In genomic region chr10:51325649-51326048, GRCh38 we compare ENCODE assay signal across 28 cellular contexts.
"Had no signal": no experiment of that assay in that cellular context is flagged by ENCODE, and none has a peak within 500 bp of the region (broad histone marks: within the 10 kb centered on the region; RNA-seq: fewer than 3 reads in every experiment).

No MANE protein-coding gene starts in this region.

- H3K4me3 Mint-ChIP-seq: natural killer cell treated with Interleukin-12 subunit alpha and Interleukin-12 subunit beta and Interleukin-15 and Interleukin-18, amount 100 ng/mL, for 72 hours; nephron progenitor cell; neural progenitor cell; stimulated activated effector memory CD8-positive, alpha-beta T cell treated with anti-CD3 and anti-CD28 coated beads, Interleukin-12 subunit alpha, Interleukin-12 subunit beta, amount 100 ng/mL, for 72 hours; stimulated activated naive B cell treated with anti-CD40 and anti-IgM and Interleukin-4, amounts not matched to agents 10 μg/mL and 1 μg/mL and 100 μg/mL, for 72 hours; stimulated activated naive CD8-positive, alpha-beta T cell treated with anti-CD3 and anti-CD28 coated beads, Interleukin-15, Interleukin-2, amounts not matched to agents 100 ng/mL and 50 ng/mL, for 24 hours had no signal

- H3K9me3 Mint-ChIP-seq: natural killer cell treated with Interleukin-12 subunit alpha and Interleukin-12 subunit beta and Interleukin-15 and Interleukin-18, amount 100 ng/mL, for 72 hours; stimulated activated naive CD8-positive, alpha-beta T cell treated with anti-CD3 and anti-CD28 coated beads, Interleukin-15, Interleukin-2, amounts not matched to agents 100 ng/mL and 50 ng/mL, for 24 hours had no signal

- H3K9me3 ChIP-seq: ovary, psoas muscle, right lobe of liver, sigmoid colon, stomach, thoracic aorta, thyroid gland, tibial nerve, upper lobe of left lung, vagina had no signal

- H3K4me1 Mint-ChIP-seq: nephron progenitor cell; neural progenitor cell; stimulated activated effector memory CD8-positive, alpha-beta T cell treated with anti-CD3 and anti-CD28 coated beads, Interleukin-12 subunit alpha, Interleukin-12 subunit beta, amount 100 ng/mL, for 72 hours; stimulated activated naive B cell treated with anti-CD40 and anti-IgM and Interleukin-4, amounts not matched to agents 10 μg/mL and 1 μg/mL and 100 μg/mL, for 72 hours had no signal

- H3K27ac ChIP-seq: neural progenitor cell, ovary, parathyroid adenoma, psoas muscle, right lobe of liver, sigmoid colon, stomach, thoracic aorta, thyroid gland, tibial nerve, upper lobe of left lung, vagina had no signal

- ATAC-seq: natural killer cell treated with Interleukin-12 subunit alpha and Interleukin-12 subunit beta and Interleukin-15 and Interleukin-18, amount 100 ng/mL, for 72 hours; psoas muscle; right cardiac atrium; right lobe of liver; stimulated activated effector memory CD8-positive, alpha-beta T cell treated with anti-CD3 and anti-CD28 coated beads, Interleukin-12 subunit alpha, Interleukin-12 subunit beta, amount 100 ng/mL, for 72 hours; stimulated activated naive B cell treated with anti-CD40 and anti-IgM and Interleukin-4, amounts not matched to agents 10 μg/mL and 1 μg/mL and 100 μg/mL, for 72 hours had no signal

- H3K9ac ChIP-seq: neural progenitor cell, parathyroid adenoma had no signal

- H2AFZ ChIP-seq: neural progenitor cell, parathyroid adenoma had no signal

- H3K36me3 Mint-ChIP-seq: natural killer cell treated with Interleukin-12 subunit alpha and Interleukin-12 subunit beta and Interleukin-15 and Interleukin-18, amount 100 ng/mL, for 72 hours; neural progenitor cell; stimulated activated effector memory CD8-positive, alpha-beta T cell treated with anti-CD3 and anti-CD28 coated beads, Interleukin-12 subunit alpha, Interleukin-12 subunit beta, amount 100 ng/mL, for 72 hours; stimulated activated naive B cell treated with anti-CD40 and anti-IgM and Interleukin-4, amounts not matched to agents 10 μg/mL and 1 μg/mL and 100 μg/mL, for 72 hours had no signal

- H3K4me2 ChIP-seq: neural progenitor cell had no signal

- H3K27me3 ChIP-seq: neural progenitor cell, ovary, right lobe of liver, sigmoid colon, stomach, thyroid gland, tibial nerve, upper lobe of left lung, vagina had no signal

- H3K27ac Mint-ChIP-seq: natural killer cell treated with Interleukin-12 subunit alpha and Interleukin-12 subunit beta and Interleukin-15 and Interleukin-18, amount 100 ng/mL, for 72 hours; nephron progenitor cell; neural progenitor cell; progenitor cell of endocrine pancreas; stimulated activated effector memory CD8-positive, alpha-beta T cell treated with anti-CD3 and anti-CD28 coated beads, Interleukin-12 subunit alpha, Interleukin-12 subunit beta, amount 100 ng/mL, for 72 hours; stimulated activated naive B cell treated with anti-CD40 and anti-IgM and Interleukin-4, amounts not matched to agents 10 μg/mL and 1 μg/mL and 100 μg/mL, for 72 hours; stimulated activated naive CD8-positive, alpha-beta T cell treated with anti-CD3 and anti-CD28 coated beads, Interleukin-15, Interleukin-2, amounts not matched to agents 100 ng/mL and 50 ng/mL, for 24 hours had no signal

- DNase-seq: nephron progenitor cell; occipital lobe; ovary; posterior cingulate gyrus; psoas muscle; right cardiac atrium; right lobe of liver; sigmoid colon; small intestine; stimulated activated CD4-positive, alpha-beta T cell treated with anti-CD3 and anti-CD28 coated beads, Interleukin-15, amount 100 ng/mL, for 24 hours; stimulated activated CD4-positive, alpha-beta T cell treated with anti-CD3 and anti-CD28 coated beads, Interleukin-2, amount 100 ng/mL, for 24 hours; stimulated activated CD4-positive, alpha-beta T cell treated with anti-CD3 and anti-CD28 coated beads, Interleukin-2, amount 100 ng/mL, for 48 hours; stimulated activated CD4-positive, alpha-beta T cell treated with anti-CD3 and anti-CD28 coated beads, Interleukin-4, amount 100 ng/mL, for 24 hours; stimulated activated naive B cell treated with anti-CD40 and anti-IgM and Interleukin-4, amounts not matched to agents 10 μg/mL and 1 μg/mL and 100 μg/mL, for 72 hours; stimulated activated naive CD4-positive, alpha-beta T cell treated with Interleukin-2 at 50 U/mL for 16 hours; stomach; thyroid gland; trophoblast cell; upper lobe of left lung had no signal

- H3K27me3 Mint-ChIP-seq: natural killer cell treated with Interleukin-12 subunit alpha and Interleukin-12 subunit beta and Interleukin-15 and Interleukin-18, amount 100 ng/mL, for 72 hours; progenitor cell of endocrine pancreas; stimulated activated naive B cell treated with anti-CD40 and anti-IgM and Interleukin-4, amounts not matched to agents 10 μg/mL and 1 μg/mL and 100 μg/mL, for 72 hours; stimulated activated naive CD8-positive, alpha-beta T cell treated with anti-CD3 and anti-CD28 coated beads, Interleukin-15, Interleukin-2, amounts not matched to agents 100 ng/mL and 50 ng/mL, for 24 hours had no signal

- H3K4me1 ChIP-seq: neural progenitor cell, parathyroid adenoma, psoas muscle, right lobe of liver, stomach, thyroid gland, upper lobe of left lung, vagina had no signal

- H3K4me3 ChIP-seq: neural progenitor cell, ovary, psoas muscle, right lobe of liver, sigmoid colon, stomach, thoracic aorta, thyroid gland, tibial nerve, upper lobe of left lung, vagina had no signal

- H3K36me3 ChIP-seq: neural progenitor cell, ovary, right lobe of liver, sigmoid colon, stomach, thoracic aorta, thyroid gland, tibial nerve, upper lobe of left lung, vagina had no signal
